In genomic region chr6:113103618-113104390, GRCh38 we compare ENCODE assay signal across 12 cellular contexts.
DNase-seq lines count a peak whose midpoint lies in the region; ATAC-seq and TF ChIP-seq lines count a peak whose summit lies in the region.
"Had no signal": no experiment of that assay in that cellular context is flagged by ENCODE, and none has a peak within 500 bp of the region (broad histone marks: within the 10 kb centered on the region; RNA-seq: fewer than 3 reads in every experiment).

No MANE protein-coding gene starts in this region.

- H3K36me3 ChIP-seq in SJSA1, result no peaks in the 10 kb centered on the region
- H3K36me3 ChIP-seq: prostate gland had no signal

- TF ChIP-seq CTCF in fibroblast of mammary gland (conservative IDR thresholded peaks at IDR 0.05; ENCODE audit: control insufficient read depth, insufficient read depth, low read depth, low read length), result no peak
- no peak for TF ChIP-seq CTCF in activated CD8-positive, alpha-beta T cell treated with anti-CD3 and anti-CD28 coated beads for 36 hours (IDR thresholded peaks at IDR 0.05)
- no peak for TF ChIP-seq CTCF in GM10266 (IDR thresholded peaks at IDR 0.05; ENCODE audit: control insufficient read depth, insufficient read depth, low read depth, missing control alignments)

- no peaks in the 10 kb centered on the region for H3K4me1 Mint-ChIP-seq in activated CD8-positive, alpha-beta T cell treated with anti-CD3 and anti-CD28 coated beads for 36 hours (ENCODE audit: low read depth)

- peak; percentile 16 for DNase-seq in H4 (ENCODE audit: low spot score)
- DNase-seq in SJSA1 (ENCODE audit: low read depth in 1 of 2, low spot score in 2 of 2), result peak in 1 of 2 experiments; percentile 58
- peak; percentile 87 for DNase-seq in fibroblast of mammary gland (ENCODE audit: low read depth)
- DNase-seq in renal cortical epithelial cell (ENCODE audit: low read depth), result peak; percentile 90
- DNase-seq in stimulated activated CD8-positive, alpha-beta memory T cell treated with anti-CD3 and anti-CD28 coated beads, Interleukin-4, amount 100 ng/mL, for 48 hours, result no peak
- DNase-seq in stimulated activated CD4-positive, alpha-beta T cell treated with anti-CD3 and anti-CD28 coated beads, Interleukin-15, amount 100 ng/mL, for 24 hours, result no peak
- DNase-seq in activated CD8-positive, alpha-beta T cell treated with anti-CD3 and anti-CD28 coated beads for 36 hours, result no peak
- DNase-seq in GM10266 (ENCODE audit: extremely low spot score), result no peak
- DNase-seq: GDM1, NCI-H1694 had no signal

- H3K27me3 ChIP-seq in SJSA1 (replicated peaks), result no peaks in the 10 kb centered on the region

- no peak overlapping the region for H3K4me3 ChIP-seq in SJSA1
- no peak overlapping the region for H3K4me3 ChIP-seq in fibroblast of mammary gland (ENCODE audit: control insufficient read depth, low read depth, low read length)
- H3K4me3 ChIP-seq: prostate gland had no signal

- H3K9me3 Mint-ChIP-seq in activated CD8-positive, alpha-beta T cell treated with anti-CD3 and anti-CD28 coated beads for 36 hours, result peaks cover 5% of the 10 kb centered on the region

- H3K27ac Mint-ChIP-seq in activated CD8-positive, alpha-beta T cell treated with anti-CD3 and anti-CD28 coated beads for 36 hours, result no peak overlapping the region

- H3K4me1 ChIP-seq in SJSA1 (replicated peaks), result peaks cover 26% of the 10 kb centered on the region
- H3K4me1 ChIP-seq: prostate gland had no signal

- intact Hi-C loops in activated CD8-positive, alpha-beta T cell treated with anti-CD3 and anti-CD28 coated beads for 36 hours (cut with micrococcal nuclease), result no loop called here

- POLR2A ChIA-PET in activated CD8-positive, alpha-beta T cell treated with anti-CD3 and anti-CD28 coated beads for 36 hours (lab: Charles Lee), result no interaction called here

- no peak for ATAC-seq in activated CD8-positive, alpha-beta T cell treated with anti-CD3 and anti-CD28 coated beads for 36 hours

- H3K27ac ChIP-seq in SJSA1, result peak overlapping the region; percentile 84
- H3K27ac ChIP-seq: HL-60, prostate gland had no signal

- H3K27me3 Mint-ChIP-seq in activated CD8-positive, alpha-beta T cell treated with anti-CD3 and anti-CD28 coated beads for 36 hours, result no peaks in the 10 kb centered on the region

- no peak overlapping the region for H3K4me3 Mint-ChIP-seq in activated CD8-positive, alpha-beta T cell treated with anti-CD3 and anti-CD28 coated beads for 36 hours

- H3K9me3 ChIP-seq in SJSA1 (replicated peaks), result no peaks in the 10 kb centered on the region
- H3K9me3 ChIP-seq: prostate gland had no signal

- CTCF ChIA-PET in activated CD8-positive, alpha-beta T cell treated with anti-CD3 and anti-CD28 coated beads for 36 hours (lab: Charles Lee), result no interaction called here

- H3K36me3 Mint-ChIP-seq in activated CD8-positive, alpha-beta T cell treated with anti-CD3 and anti-CD28 coated beads for 36 hours (ENCODE audit: low read depth), result no peaks in the 10 kb centered on the region

Comparison
In these comparisons a context has a peak if more than half of its experiments do, and no peak if none do; other contexts are left out.
1. DNase-seq: peak in H4 (single experiment), fibroblast of mammary gland (single experiment) and renal cortical epithelial cell (single experiment); none in stimulated activated CD8-positive, alpha-beta memory T cell treated with anti-CD3 and anti-CD28 coated beads, Interleukin-4, amount 100 ng/mL, for 48 hours (single experiment), stimulated activated CD4-positive, alpha-beta T cell treated with anti-CD3 and anti-CD28 coated beads, Interleukin-15, amount 100 ng/mL, for 24 hours (single experiment), activated CD8-positive, alpha-beta T cell treated with anti-CD3 and anti-CD28 coated beads for 36 hours (single experiment) and GM10266 (single experiment).